In the genomic region with DNA sequence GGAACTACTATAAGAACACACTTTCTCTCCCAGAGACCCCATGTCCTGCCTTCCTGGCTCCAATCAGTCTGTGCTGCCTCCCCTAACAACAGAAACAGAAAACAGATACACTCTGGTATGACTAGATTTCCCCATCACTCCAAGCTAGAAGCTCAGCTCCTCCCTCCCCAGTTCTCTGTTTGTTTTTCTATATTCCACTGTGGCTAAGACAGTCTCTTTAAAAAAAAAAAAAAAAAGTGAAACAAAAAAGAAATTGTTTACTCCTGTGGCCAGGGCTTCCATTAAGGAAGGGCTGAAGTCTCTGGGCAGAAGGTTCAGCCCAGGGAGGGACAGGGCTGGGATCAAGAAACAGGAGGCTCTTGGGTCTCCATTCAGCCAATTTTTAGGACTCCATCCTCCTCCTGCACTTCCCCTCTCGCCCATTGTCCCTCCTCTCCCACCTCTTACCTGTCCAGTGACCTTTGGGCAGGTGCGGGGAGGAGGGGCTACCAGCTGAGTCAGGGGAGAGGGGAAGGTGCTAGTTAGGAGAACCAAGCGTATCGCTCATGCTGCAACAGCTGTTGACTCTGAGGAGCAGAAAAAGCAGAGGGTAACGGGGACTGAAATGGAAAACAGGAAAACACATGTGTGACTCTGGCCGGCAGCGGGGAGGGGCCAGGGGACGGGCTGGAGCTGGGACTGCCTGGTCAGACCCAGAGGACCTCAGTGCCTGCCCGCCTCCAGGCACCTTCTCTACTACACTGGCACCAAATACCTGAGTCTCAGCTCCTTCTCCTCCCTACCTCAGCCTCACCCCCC, we compare ENCODE assay signal across 1 cellular context.
TF ChIP-seq lines count a peak whose summit lies in the region.

No MANE protein-coding gene starts in this region.

TF ChIP-seq in HepG2, 621 proteins besides CTCF, POLR2A, EP300 and RAD21 (continued from another document and continues in another):
- TF ChIP-seq, protein P1, sequence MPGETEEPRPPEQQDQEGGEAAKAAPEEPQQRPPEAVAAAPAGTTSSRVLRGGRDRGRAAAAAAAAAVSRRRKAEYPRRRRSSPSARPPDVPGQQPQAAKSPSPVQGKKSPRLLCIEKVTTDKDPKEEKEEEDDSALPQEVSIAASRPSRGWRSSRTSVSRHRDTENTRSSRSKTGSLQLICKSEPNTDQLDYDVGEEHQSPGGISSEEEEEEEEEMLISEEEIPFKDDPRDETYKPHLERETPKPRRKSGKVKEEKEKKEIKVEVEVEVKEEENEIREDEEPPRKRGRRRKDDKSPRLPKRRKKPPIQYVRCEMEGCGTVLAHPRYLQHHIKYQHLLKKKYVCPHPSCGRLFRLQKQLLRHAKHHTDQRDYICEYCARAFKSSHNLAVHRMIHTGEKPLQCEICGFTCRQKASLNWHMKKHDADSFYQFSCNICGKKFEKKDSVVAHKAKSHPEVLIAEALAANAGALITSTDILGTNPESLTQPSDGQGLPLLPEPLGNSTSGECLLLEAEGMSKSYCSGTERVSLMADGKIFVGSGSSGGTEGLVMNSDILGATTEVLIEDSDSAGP (CRISPR knock-in tag; IDR thresholded peaks at IDR 0.05; ENCODE audit: borderline replicate concordance): peak; percentile 66; the same call in 1 of the 2 replicates
- TF ChIP-seq ZNF598 (CRISPR knock-in tag; IDR thresholded peaks at IDR 0.05; ENCODE audit: borderline replicate concordance): no peak
- no peak for TF ChIP-seq TCF7L2 (IDR thresholded peaks at IDR 0.05; ENCODE audit: low read depth, low read length)
- TF ChIP-seq TARDBP (CRISPR knock-in tag; IDR thresholded peaks at IDR 0.05): peak; percentile 25; the same call in 1 of the 2 replicates
- TF ChIP-seq, protein P2, sequence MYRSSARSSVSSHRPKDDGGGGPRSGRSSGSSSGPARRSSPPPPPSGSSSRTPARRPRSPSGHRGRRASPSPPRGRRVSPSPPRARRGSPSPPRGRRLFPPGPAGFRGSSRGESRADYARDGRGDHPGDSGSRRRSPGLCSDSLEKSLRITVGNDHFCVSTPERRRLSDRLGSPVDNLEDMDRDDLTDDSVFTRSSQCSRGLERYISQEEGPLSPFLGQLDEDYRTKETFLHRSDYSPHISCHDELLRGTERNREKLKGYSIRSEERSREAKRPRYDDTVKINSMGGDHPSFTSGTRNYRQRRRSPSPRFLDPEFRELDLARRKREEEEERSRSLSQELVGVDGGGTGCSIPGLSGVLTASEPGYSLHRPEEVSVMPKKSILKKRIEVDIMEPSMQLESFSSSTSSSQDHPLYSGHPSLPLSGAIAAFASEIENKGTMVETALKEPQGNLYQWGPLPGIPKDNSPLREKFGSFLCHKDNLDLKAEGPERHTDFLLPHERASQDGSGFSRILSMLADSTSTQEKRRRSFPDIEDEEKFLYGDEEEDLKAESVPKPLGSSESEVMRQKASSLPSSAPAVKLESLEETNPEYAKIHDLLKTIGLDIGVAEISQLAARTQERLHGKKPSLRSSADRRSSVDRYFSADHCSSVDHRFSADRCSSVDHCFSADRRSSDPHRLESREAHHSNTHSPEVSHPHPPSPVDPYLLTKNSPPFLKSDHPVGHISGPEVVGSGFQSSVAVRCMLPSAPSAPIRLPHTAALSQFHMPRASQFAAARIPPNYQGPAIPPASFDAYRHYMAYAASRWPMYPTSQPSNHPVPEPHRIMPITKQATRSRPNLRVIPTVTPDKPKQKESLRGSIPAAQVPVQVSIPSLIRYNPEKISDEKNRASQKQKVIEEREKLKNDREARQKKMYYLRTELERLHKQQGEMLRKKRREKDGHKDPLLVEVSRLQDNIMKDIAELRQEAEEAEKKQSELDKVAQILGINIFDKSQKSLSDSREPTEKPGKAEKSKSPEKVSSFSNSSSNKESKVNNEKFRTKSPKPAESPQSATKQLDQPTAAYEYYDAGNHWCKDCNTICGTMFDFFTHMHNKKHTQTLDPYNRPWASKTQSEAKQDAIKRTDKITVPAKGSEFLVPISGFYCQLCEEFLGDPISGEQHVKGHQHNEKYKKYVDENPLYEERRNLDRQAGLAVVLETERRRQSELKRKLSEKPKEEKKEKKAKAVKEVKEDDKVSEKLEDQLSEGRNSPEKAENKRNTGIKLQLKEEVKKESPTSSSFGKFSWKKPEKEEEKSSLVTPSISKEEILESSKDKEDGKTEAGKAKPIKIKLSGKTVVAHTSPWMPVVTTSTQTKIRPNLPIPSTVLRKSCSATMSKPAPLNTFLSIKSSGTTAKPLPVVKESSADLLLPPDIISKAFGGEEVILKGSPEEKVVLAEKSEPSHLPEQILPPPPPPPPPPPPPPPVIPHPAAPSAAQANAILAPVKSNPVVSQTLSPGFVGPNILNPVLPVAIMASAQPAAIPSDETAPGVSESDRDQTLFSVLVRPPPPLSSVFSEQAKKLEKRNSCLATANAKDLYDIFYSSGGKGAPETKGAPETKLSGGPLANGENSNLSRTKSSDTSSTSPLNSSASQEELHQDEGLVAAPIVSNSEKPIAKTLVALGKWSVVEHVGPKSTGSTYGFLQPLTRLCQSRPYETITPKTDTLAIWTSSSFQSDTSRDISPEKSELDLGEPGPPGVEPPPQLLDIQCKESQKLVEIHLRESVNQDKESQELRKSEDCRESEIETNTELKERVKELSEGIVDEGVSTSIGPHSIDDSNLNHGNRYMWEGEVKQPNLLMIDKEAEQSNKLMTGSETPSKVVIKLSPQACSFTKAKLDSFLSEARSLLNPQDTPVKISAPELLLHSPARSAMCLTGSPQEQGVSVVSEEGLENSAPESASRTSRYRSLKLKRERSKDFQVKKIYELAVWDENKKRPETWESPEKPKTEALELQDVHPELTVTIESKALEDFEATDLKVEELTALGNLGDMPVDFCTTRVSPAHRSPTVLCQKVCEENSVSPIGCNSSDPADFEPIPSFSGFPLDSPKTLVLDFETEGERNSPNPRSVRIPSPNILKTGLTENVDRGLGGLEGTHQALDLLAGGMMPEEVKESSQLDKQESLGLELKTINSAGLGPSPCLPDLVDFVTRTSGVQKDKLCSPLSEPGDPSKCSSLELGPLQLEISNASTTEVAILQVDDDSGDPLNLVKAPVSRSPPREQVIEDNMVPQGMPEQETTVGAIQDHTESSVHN (CRISPR knock-in tag; IDR thresholded peaks at IDR 0.05): no peak
- TF ChIP-seq KLF6 (CRISPR knock-in tag; IDR thresholded peaks at IDR 0.05): 0 out of 2 replicates have a peak, but pooled peaks have one; percentile 28
- no peak for TF ChIP-seq SOX6 (IDR thresholded peaks at IDR 0.05)
- TF ChIP-seq SOX6 (CRISPR knock-in tag; IDR thresholded peaks at IDR 0.05): peak; percentile 66
- peak; percentile 70; the same call in 1 of the 2 replicates for TF ChIP-seq ZNF83 (CRISPR knock-in tag; IDR thresholded peaks at IDR 0.05; ENCODE audit: borderline replicate concordance)
- 0 out of 2 replicates have a peak, but pooled peaks have one; percentile 7 for TF ChIP-seq HOXA3 (CRISPR knock-in tag; IDR thresholded peaks at IDR 0.05)
- no peak for TF ChIP-seq RBM22 (optimal IDR thresholded peaks at IDR 0.05; ENCODE audit: low read length)
- TF ChIP-seq, protein P3, sequence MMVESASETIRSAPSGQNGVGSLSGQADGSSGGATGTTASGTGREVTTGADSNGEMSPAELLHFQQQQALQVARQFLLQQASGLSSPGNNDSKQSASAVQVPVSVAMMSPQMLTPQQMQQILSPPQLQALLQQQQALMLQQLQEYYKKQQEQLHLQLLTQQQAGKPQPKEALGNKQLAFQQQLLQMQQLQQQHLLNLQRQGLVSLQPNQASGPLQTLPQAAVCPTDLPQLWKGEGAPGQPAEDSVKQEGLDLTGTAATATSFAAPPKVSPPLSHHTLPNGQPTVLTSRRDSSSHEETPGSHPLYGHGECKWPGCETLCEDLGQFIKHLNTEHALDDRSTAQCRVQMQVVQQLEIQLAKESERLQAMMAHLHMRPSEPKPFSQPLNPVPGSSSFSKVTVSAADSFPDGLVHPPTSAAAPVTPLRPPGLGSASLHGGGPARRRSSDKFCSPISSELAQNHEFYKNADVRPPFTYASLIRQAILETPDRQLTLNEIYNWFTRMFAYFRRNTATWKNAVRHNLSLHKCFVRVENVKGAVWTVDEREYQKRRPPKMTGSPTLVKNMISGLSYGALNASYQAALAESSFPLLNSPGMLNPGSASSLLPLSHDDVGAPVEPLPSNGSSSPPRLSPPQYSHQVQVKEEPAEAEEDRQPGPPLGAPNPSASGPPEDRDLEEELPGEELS (CRISPR knock-in tag; IDR thresholded peaks at IDR 0.05): peak; percentile 58
- TF ChIP-seq, protein P4, sequence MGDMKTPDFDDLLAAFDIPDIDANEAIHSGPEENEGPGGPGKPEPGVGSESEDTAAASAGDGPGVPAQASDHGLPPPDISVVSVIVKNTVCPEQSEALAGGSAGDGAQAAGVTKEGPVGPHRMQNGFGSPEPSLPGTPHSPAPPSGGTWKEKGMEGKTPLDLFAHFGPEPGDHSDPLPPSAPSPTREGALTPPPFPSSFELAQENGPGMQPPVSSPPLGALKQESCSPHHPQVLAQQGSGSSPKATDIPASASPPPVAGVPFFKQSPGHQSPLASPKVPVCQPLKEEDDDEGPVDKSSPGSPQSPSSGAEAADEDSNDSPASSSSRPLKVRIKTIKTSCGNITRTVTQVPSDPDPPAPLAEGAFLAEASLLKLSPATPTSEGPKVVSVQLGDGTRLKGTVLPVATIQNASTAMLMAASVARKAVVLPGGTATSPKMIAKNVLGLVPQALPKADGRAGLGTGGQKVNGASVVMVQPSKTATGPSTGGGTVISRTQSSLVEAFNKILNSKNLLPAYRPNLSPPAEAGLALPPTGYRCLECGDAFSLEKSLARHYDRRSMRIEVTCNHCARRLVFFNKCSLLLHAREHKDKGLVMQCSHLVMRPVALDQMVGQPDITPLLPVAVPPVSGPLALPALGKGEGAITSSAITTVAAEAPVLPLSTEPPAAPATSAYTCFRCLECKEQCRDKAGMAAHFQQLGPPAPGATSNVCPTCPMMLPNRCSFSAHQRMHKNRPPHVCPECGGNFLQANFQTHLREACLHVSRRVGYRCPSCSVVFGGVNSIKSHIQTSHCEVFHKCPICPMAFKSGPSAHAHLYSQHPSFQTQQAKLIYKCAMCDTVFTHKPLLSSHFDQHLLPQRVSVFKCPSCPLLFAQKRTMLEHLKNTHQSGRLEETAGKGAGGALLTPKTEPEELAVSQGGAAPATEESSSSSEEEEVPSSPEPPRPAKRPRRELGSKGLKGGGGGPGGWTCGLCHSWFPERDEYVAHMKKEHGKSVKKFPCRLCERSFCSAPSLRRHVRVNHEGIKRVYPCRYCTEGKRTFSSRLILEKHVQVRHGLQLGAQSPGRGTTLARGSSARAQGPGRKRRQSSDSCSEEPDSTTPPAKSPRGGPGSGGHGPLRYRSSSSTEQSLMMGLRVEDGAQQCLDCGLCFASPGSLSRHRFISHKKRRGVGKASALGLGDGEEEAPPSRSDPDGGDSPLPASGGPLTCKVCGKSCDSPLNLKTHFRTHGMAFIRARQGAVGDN (CRISPR knock-in tag; IDR thresholded peaks at IDR 0.05): peak; percentile 65
- no peak for TF ChIP-seq ZNF468 (CRISPR knock-in tag; IDR thresholded peaks at IDR 0.05)
- TF ChIP-seq, protein P5, sequence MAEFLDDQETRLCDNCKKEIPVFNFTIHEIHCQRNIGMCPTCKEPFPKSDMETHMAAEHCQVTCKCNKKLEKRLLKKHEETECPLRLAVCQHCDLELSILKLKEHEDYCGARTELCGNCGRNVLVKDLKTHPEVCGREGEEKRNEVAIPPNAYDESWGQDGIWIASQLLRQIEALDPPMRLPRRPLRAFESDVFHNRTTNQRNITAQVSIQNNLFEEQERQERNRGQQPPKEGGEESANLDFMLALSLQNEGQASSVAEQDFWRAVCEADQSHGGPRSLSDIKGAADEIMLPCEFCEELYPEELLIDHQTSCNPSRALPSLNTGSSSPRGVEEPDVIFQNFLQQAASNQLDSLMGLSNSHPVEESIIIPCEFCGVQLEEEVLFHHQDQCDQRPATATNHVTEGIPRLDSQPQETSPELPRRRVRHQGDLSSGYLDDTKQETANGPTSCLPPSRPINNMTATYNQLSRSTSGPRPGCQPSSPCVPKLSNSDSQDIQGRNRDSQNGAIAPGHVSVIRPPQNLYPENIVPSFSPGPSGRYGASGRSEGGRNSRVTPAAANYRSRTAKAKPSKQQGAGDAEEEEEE (CRISPR knock-in tag; IDR thresholded peaks at IDR 0.05; ENCODE audit: borderline replicate concordance): 0 out of 2 replicates have a peak, but pooled peaks have one; percentile 62
- peak; percentile 55 for TF ChIP-seq HNF4G (IDR thresholded peaks at IDR 0.05; ENCODE audit: borderline replicate concordance, low read depth, low read length)
- no peak for TF ChIP-seq HNF4G (CRISPR knock-in tag; IDR thresholded peaks at IDR 0.05; ENCODE audit: borderline replicate concordance, low read depth)
- 0 out of 2 replicates have a peak, but pooled peaks have one; percentile 8 for TF ChIP-seq HDAC2 (CRISPR knock-in tag; IDR thresholded peaks at IDR 0.05)
- TF ChIP-seq FOXA3 (CRISPR knock-in tag; IDR thresholded peaks at IDR 0.05): peak; percentile 53
- TF ChIP-seq KDM3A (CRISPR knock-in tag; IDR thresholded peaks at IDR 0.05; ENCODE audit: low read depth): 0 out of 2 replicates have a peak, but pooled peaks have one; percentile 42
- peak; percentile 33; the same call in 1 of the 2 replicates for TF ChIP-seq MEIS2 (CRISPR knock-in tag; IDR thresholded peaks at IDR 0.05)
- TF ChIP-seq CENPX (CRISPR knock-in tag; IDR thresholded peaks at IDR 0.05): no peak
- no peak; the same call in 1 of the 2 replicates for TF ChIP-seq ZNF253 (CRISPR knock-in tag; IDR thresholded peaks at IDR 0.05; ENCODE audit: borderline replicate concordance)
- TF ChIP-seq, protein P6, sequence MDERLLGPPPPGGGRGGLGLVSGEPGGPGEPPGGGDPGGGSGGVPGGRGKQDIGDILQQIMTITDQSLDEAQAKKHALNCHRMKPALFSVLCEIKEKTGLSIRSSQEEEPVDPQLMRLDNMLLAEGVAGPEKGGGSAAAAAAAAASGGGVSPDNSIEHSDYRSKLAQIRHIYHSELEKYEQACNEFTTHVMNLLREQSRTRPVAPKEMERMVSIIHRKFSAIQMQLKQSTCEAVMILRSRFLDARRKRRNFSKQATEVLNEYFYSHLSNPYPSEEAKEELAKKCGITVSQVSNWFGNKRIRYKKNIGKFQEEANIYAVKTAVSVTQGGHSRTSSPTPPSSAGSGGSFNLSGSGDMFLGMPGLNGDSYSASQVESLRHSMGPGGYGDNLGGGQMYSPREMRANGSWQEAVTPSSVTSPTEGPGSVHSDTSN (CRISPR knock-in tag; IDR thresholded peaks at IDR 0.05): 0 out of 2 replicates have a peak, but pooled peaks have one; percentile 7
- TF ChIP-seq, protein P7, sequence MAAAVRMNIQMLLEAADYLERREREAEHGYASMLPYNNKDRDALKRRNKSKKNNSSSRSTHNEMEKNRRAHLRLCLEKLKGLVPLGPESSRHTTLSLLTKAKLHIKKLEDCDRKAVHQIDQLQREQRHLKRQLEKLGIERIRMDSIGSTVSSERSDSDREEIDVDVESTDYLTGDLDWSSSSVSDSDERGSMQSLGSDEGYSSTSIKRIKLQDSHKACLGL (CRISPR knock-in tag; IDR thresholded peaks at IDR 0.05): no peak; the same call in 1 of the 2 replicates
- 0 out of 2 replicates have a peak, but pooled peaks have one; percentile 17 for TF ChIP-seq SMAD3 (CRISPR knock-in tag; IDR thresholded peaks at IDR 0.05)
- TF ChIP-seq ELF3 (CRISPR knock-in tag; IDR thresholded peaks at IDR 0.05): 0 out of 2 replicates have a peak, but pooled peaks have one; percentile 24
- TF ChIP-seq, protein P8, sequence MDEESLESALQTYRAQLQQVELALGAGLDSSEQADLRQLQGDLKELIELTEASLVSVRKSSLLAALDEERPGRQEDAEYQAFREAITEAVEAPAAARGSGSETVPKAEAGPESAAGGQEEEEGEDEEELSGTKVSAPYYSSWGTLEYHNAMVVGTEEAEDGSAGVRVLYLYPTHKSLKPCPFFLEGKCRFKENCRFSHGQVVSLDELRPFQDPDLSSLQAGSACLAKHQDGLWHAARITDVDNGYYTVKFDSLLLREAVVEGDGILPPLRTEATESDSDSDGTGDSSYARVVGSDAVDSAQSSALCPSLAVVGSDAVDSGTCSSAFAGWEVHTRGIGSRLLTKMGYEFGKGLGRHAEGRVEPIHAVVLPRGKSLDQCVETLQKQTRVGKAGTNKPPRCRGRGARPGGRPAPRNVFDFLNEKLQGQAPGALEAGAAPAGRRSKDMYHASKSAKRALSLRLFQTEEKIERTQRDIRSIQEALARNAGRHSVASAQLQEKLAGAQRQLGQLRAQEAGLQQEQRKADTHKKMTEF (CRISPR knock-in tag; IDR thresholded peaks at IDR 0.05): peak; percentile 44; the same call in 1 of the 2 replicates
- no peak for TF ChIP-seq STAT5B (CRISPR knock-in tag; IDR thresholded peaks at IDR 0.05)
- TF ChIP-seq ZNF12 (CRISPR knock-in tag; IDR thresholded peaks at IDR 0.05): 0 out of 2 replicates have a peak, but pooled peaks have one; percentile 23
- peak; percentile 40; the same call in 1 of the 2 replicates for TF ChIP-seq ZNF605 (CRISPR knock-in tag; IDR thresholded peaks at IDR 0.05)
